In the genomic region with DNA sequence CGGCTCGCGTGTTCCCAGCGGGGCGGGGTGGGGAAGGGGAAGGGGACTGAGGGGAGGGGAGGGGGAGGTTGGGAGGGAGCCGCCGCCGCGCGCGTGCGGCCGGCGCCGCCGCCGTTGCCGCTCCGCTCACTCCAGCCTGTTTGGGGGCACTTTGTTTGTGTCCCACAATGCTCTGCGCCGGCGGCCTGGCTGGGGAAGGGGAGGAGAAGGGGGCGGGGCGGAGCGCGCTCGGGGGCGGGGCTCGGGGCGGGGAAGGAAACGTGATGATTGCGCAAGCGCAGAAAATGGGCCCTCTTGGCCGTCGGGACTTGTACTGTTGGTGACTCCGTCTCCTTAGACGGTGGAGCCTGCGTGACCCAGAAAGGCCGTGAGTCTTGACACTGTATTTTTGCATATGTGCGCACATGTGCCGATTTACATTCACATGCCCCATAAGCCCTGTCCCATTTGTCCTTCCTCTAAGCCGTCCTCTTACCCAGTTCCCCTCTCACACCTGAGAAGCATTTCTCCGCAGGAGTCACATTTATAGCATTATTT, we compare ENCODE assay signal across 8 cellular contexts. TPM values are rescaled to one million over a fixed set of nuclear protein-coding genes. Genes with fewer than 3 reads are reported as not detected.
DNase-seq lines count a peak whose midpoint lies in the region; ATAC-seq and TF ChIP-seq lines count a peak whose summit lies in the region.

A gene with protein sequence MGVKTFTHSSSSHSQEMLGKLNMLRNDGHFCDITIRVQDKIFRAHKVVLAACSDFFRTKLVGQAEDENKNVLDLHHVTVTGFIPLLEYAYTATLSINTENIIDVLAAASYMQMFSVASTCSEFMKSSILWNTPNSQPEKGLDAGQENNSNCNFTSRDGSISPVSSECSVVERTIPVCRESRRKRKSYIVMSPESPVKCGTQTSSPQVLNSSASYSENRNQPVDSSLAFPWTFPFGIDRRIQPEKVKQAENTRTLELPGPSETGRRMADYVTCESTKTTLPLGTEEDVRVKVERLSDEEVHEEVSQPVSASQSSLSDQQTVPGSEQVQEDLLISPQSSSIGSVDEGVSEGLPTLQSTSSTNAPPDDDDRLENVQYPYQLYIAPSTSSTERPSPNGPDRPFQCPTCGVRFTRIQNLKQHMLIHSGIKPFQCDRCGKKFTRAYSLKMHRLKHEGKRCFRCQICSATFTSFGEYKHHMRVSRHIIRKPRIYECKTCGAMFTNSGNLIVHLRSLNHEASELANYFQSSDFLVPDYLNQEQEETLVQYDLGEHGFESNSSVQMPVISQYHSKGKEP (minus strand): TSS at position 169 of the 537 bp plus-strand sequence. CDS start 53,044 bp downstream, outside the sequence.

- no peak for TF ChIP-seq CTCF in mesothelial cell of epicardium (IDR thresholded peaks at IDR 0.05; ENCODE audit: unreplicated experiment)

- H3K27ac Mint-ChIP-seq in mesothelial cell of epicardium, result peak within 1 kb of the TSS; percentile 93

- DNase-seq in CMK (ENCODE audit: low read depth), result peak; percentile 93
- peak; percentile 95 for DNase-seq in HT-29 (ENCODE audit: low spot score)
- DNase-seq in NOMO-1 treated with dmso at 0.1 percent for 144 hours (lab: John Stamatoyannopoulos, UW; ENCODE audit: unreplicated experiment), result peak; percentile 86
- DNase-seq in activated CD8-positive, alpha-beta memory T cell treated with anti-CD3 and anti-CD28 coated beads, Interleukin-2, amount 50 U/mL, for 1 hour (ENCODE audit: extremely low read depth), result peak; percentile 89
- peak; percentile 88 to 90 for DNase-seq in mesothelial cell of epicardium (ENCODE audit: low spot score in 2 of 2, unreplicated experiment in 2 of 2)
- DNase-seq in stimulated activated CD8-positive, alpha-beta memory T cell treated with anti-CD3 and anti-CD28 coated beads, Interleukin-15, amount 100 ng/mL, for 4 hours (ENCODE audit: low read depth in 2 of 2), result peak; percentile 84

- H3K27me3 Mint-ChIP-seq in mesothelial cell of epicardium (ENCODE audit: low read depth), result no peaks in the 10 kb centered on the region

- peaks cover 2% of the 10 kb centered on the region for H3K9me3 Mint-ChIP-seq in mesothelial cell of epicardium

- peak; percentile 31 for ATAC-seq in GM19468 (IDR thresholded peaks at IDR 0.05; ENCODE audit: extremely low read depth, unreplicated experiment)

- peak within 1 kb of the TSS; percentile 86 for H3K4me3 Mint-ChIP-seq in mesothelial cell of epicardium

- in situ Hi-C loops in endometrial microvascular endothelial cells (cut with HindIII; ENCODE audit: inconsistent ontology term, low pct_unique_long_range_greater_than_20kb, low sequenced_read_pairs), result no loop called here

- no peaks in the 10 kb centered on the region for H3K36me3 Mint-ChIP-seq in mesothelial cell of epicardium

- peaks cover 42% of the 10 kb centered on the region for H3K4me1 Mint-ChIP-seq in mesothelial cell of epicardium

RNA-seq across cellular contexts. Expression of the gene that starts here (rescaled TPM):
- 21.1 and 23.9 TPM in 2 replicates for total RNA-seq in HT-29 (2014; rRNA removed; shearing (Covaris generic))
- total RNA-seq in endometrial microvascular endothelial cells (ENCODE audit: inconsistent ontology term) (16.8 TPM), mesothelial cell of epicardium (55.3 to 58.8 TPM (median 57.2 TPM) in 3 replicates)

Comparison
In these comparisons a context has a peak if more than half of its experiments do, and no peak if none do; other contexts are left out.
1. Peak in every context shown above with its lines: DNase-seq and ATAC-seq.